14 cellular contexts compared by ENCODE assay signal in genomic region chr1:5977494-5978444, GRCh38. TPM values are rescaled to one million over a fixed set of nuclear protein-coding genes. Genes with fewer than 3 reads are reported as not detected.
DNase-seq lines count a peak whose midpoint lies in the region; ATAC-seq and TF ChIP-seq lines count a peak whose summit lies in the region.
"Had no signal": no experiment of that assay in that cellular context is flagged by ENCODE, and none has a peak within 500 bp of the region (broad histone marks: within the 10 kb centered on the region; RNA-seq: fewer than 3 reads in every experiment).

No MANE protein-coding gene starts in this region.

- peaks cover 2% of the 10 kb centered on the region for H3K9me3 Mint-ChIP-seq in activated T-cell treated with anti-CD3 and anti-CD28 coated beads, Interleukin-2, amount 50 U/mL, for 24 hours
- no peaks in the 10 kb centered on the region for H3K9me3 Mint-ChIP-seq in chondrocyte (ENCODE audit: low read depth)

- no peaks in the 10 kb centered on the region for H3K27me3 ChIP-seq in spleen (replicated peaks in 1 of 7)

- no peak overlapping the region for H3K4me3 ChIP-seq in spleen

- H3K27me3 Mint-ChIP-seq in activated T-cell treated with anti-CD3 and anti-CD28 coated beads, Interleukin-2, amount 50 U/mL, for 24 hours, result no peaks in the 10 kb centered on the region
- H3K27me3 Mint-ChIP-seq in chondrocyte (ENCODE audit: low read depth), result no peaks in the 10 kb centered on the region

- H3K9me3 ChIP-seq in spleen, result no peaks in the 10 kb centered on the region

- H3K36me3 Mint-ChIP-seq in activated T-cell treated with anti-CD3 and anti-CD28 coated beads, Interleukin-2, amount 50 U/mL, for 24 hours (ENCODE audit: low read depth), result peaks cover 27% of the 10 kb centered on the region
- peaks cover 5% of the 10 kb centered on the region for H3K36me3 Mint-ChIP-seq in chondrocyte (ENCODE audit: low read depth)

- intact Hi-C loops in spleen (cut with DNase I; ENCODE audit: low total_unique reads), result no loop called here

- no peak overlapping the region for H3K4me3 Mint-ChIP-seq in activated T-cell treated with anti-CD3 and anti-CD28 coated beads, Interleukin-2, amount 50 U/mL, for 24 hours
- no peak overlapping the region for H3K4me3 Mint-ChIP-seq in chondrocyte (ENCODE audit: unreplicated experiment)

- no peak for TF ChIP-seq RAD21 in Ishikawa (IDR thresholded peaks at IDR 0.05; ENCODE audit: low read depth)

- no peak for DNase-seq in activated T-cell treated with anti-CD3 and anti-CD28 coated beads, Interleukin-2, amount 50 U/mL, for 24 hours
- no peak for DNase-seq in activated T-cell treated with anti-CD3 and anti-CD28 coated beads, Interleukin-2, amount 50 U/mL, for 48 hours
- peak; percentile 75 for DNase-seq in chondrocyte (ENCODE audit: low spot score)
- peak; percentile 51 for DNase-seq in spleen
- no peak for DNase-seq in NCI-H526 (lab: John Stamatoyannopoulos, UW)
- DNase-seq in GF-D8 (lab: John Stamatoyannopoulos, UW), result no peak
- DNase-seq: activated T-cell treated with anti-CD3 and anti-CD28 coated beads, Interleukin-2, amount 50 U/mL, for 1 hour; midbrain; NCI-H187; NCI-H748 treated with DMSO at 0.1 percent for 48 hours; SHP77 treated with DMSO at 0.1 percent for 48 hours had no signal

- peak overlapping the region; percentile 87 for H3K27ac Mint-ChIP-seq in activated T-cell treated with anti-CD3 and anti-CD28 coated beads, Interleukin-2, amount 50 U/mL, for 24 hours
- peak overlapping the region; percentile 57 for H3K27ac Mint-ChIP-seq in chondrocyte (ENCODE audit: unreplicated experiment)

- peaks cover 2% of the 10 kb centered on the region for H3K4me1 Mint-ChIP-seq in activated T-cell treated with anti-CD3 and anti-CD28 coated beads, Interleukin-2, amount 50 U/mL, for 24 hours (ENCODE audit: low read depth)
- H3K4me1 Mint-ChIP-seq in chondrocyte (ENCODE audit: low read depth), result peaks cover 2% of the 10 kb centered on the region

- WGBS in spleen, 5 donors, result 87 to 91% (median 90%) methylated on average over 24 to 26 of the region's 26 CpGs

- peaks cover 0 to 22% (median 0%) of the 10 kb centered on the region in 6 donors for H3K36me3 ChIP-seq in spleen

- no peak for TF ChIP-seq EP300 in Ishikawa (IDR thresholded peaks at IDR 0.05; ENCODE audit: borderline replicate concordance)

- peaks cover 0 to 54% (median 4%) of the 10 kb centered on the region in 6 donors for H3K4me1 ChIP-seq in spleen

- no peak for ATAC-seq in GM18511 (IDR thresholded peaks at IDR 0.05; ENCODE audit: unreplicated experiment)

- no peak overlapping the region for H3K27ac ChIP-seq in spleen
- H3K27ac ChIP-seq: KMS-11 had no signal

- TF ChIP-seq POLR2A in spleen (IDR thresholded peaks at IDR 0.05), result no peak

- TF ChIP-seq CTCF in chondrocyte (IDR thresholded peaks at IDR 0.05) (no peak), spleen (IDR thresholded peaks at IDR 0.05 in 8 of 11, conservative IDR thresholded peaks at IDR 0.05 in 3 of 11) (no peak)

TF ChIP-seq in Ishikawa, 13 proteins besides CTCF, POLR2A, EP300 and RAD21:
- TF ChIP-seq CREB1 (IDR thresholded peaks at IDR 0.05; ENCODE audit: low read depth) (no peak), FOXM1 (IDR thresholded peaks at IDR 0.05; ENCODE audit: borderline replicate concordance, low read depth) (no peak), TEAD4 (IDR thresholded peaks at IDR 0.05) (no peak), REST (IDR thresholded peaks at IDR 0.05; ENCODE audit: low read depth) (no peak), TCF12 (IDR thresholded peaks at IDR 0.05; ENCODE audit: low read depth) (peak; percentile 44; the same call in 1 of the 2 replicates)

RNA-seq across cellular contexts. Expression of gene NPHP4, which starts 14.5 kb away (rescaled TPM):
- total RNA-seq in chondrocyte, result 7.6 to 11.9 TPM (median 8.7 TPM) in 3 replicates
- total RNA-seq in spleen, result 10 to 100 TPM in 5 of 7 donors, 1 to 10 TPM in 2; 8.4 to 17.5 (median 10.9) TPM
- 1 to 10 TPM; 1.2 to 3.4 (median 2.6) TPM for polyA plus RNA-seq in spleen

Comparison
In these comparisons a context has a peak if more than half of its experiments do, and no peak if none do; other contexts are left out.
1. DNase-seq: peak in chondrocyte (single experiment) and spleen (single experiment); none in activated T-cell treated with anti-CD3 and anti-CD28 coated beads, Interleukin-2, amount 50 U/mL, for 24 hours (single experiment), activated T-cell treated with anti-CD3 and anti-CD28 coated beads, Interleukin-2, amount 50 U/mL, for 48 hours (0 of 2), NCI-H526 (0 of 2) and GF-D8 (single experiment).